Comparison of ENCODE assay signal across 33 cellular contexts in the genomic region with DNA sequence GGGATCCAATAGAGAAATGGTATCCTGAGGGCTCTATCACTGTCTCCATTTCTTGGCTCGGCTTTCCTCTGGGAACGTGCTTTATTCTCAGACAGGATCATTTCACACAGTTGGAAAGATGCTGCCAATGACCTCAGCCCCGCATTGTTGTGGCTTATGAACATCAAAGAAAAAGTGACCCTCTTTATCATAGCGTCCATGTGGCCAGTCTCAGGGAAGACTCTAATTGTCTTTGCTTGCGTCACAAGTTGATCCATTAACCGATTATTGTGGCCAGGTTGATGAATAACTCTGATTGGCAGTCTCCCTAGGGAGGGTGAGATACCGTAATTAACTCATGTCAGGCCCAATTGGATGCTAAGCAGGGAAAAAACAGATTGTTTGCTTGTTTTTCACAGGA. TPM values are rescaled to one million over a fixed set of nuclear protein-coding genes. Genes with fewer than 3 reads are reported as not detected.
DNase-seq lines count a peak whose midpoint lies in the region; ATAC-seq, FAIRE-seq and TF ChIP-seq lines count a peak whose summit lies in the region.
"Had no signal": no experiment of that assay in that cellular context is flagged by ENCODE, and none has a peak within 500 bp of the region (broad histone marks: within the 10 kb centered on the region; RNA-seq: fewer than 3 reads in every experiment).

No MANE protein-coding gene starts in this region.

- peaks cover 4% of the 10 kb centered on the region for H3K36me3 Mint-ChIP-seq in endodermal cell (ENCODE audit: low read depth)
- H3K36me3 Mint-ChIP-seq in activated CD4-positive, alpha-beta memory T cell treated with anti-CD3 and anti-CD28 coated beads for 36 hours, result no peaks in the 10 kb centered on the region
- H3K36me3 Mint-ChIP-seq in CD4-positive, alpha-beta T cell (ENCODE audit: low read depth), result no peaks in the 10 kb centered on the region
- H3K36me3 Mint-ChIP-seq: stimulated activated effector memory CD8-positive, alpha-beta T cell treated with anti-CD3 and anti-CD28 coated beads, Interleukin-12 subunit alpha, Interleukin-12 subunit beta, amount 100 ng/mL, for 72 hours had no signal

- H3K9me3 Mint-ChIP-seq in endodermal cell, result no peaks in the 10 kb centered on the region
- no peaks in the 10 kb centered on the region for H3K9me3 Mint-ChIP-seq in activated CD4-positive, alpha-beta memory T cell treated with anti-CD3 and anti-CD28 coated beads for 36 hours
- no peaks in the 10 kb centered on the region for H3K9me3 Mint-ChIP-seq in CD4-positive, alpha-beta T cell
- H3K9me3 Mint-ChIP-seq: activated T-cell treated with anti-CD3 and anti-CD28 coated beads, Interleukin-2, amount 50 U/mL, for 4 hours; stimulated activated effector memory CD8-positive, alpha-beta T cell treated with anti-CD3 and anti-CD28 coated beads, Interleukin-12 subunit alpha, Interleukin-12 subunit beta, amount 100 ng/mL, for 72 hours; T-helper 2 cell treated with Interferon-gamma antibody and Interleukin-4, amounts not matched to agents 5 μg/mL and 100 μg/mL, for 36 hours had no signal

- H3K27me3 ChIP-seq in endodermal cell (ENCODE audit: control insufficient read depth, insufficient read depth, low read length, poor library complexity, severe bottlenecking), result no peaks in the 10 kb centered on the region
- no peaks in the 10 kb centered on the region for H3K27me3 ChIP-seq in CD4-positive, alpha-beta T cell (ENCODE audit: control insufficient read depth, insufficient read depth, low read length)
- H3K27me3 ChIP-seq: adrenal gland, body of pancreas, right lobe of liver, upper lobe of left lung had no signal

- CTCF ChIA-PET in activated CD4-positive, alpha-beta memory T cell treated with anti-CD3 and anti-CD28 coated beads for 36 hours (lab: Charles Lee), result no interaction called here
- CTCF ChIA-PET in CD4-positive, alpha-beta T cell (lab: Charles Lee), result no interaction called here

- H3K27ac Mint-ChIP-seq in endodermal cell, result peak overlapping the region; percentile 91
- no peak overlapping the region for H3K27ac Mint-ChIP-seq in activated CD4-positive, alpha-beta memory T cell treated with anti-CD3 and anti-CD28 coated beads for 36 hours
- H3K27ac Mint-ChIP-seq in CD4-positive, alpha-beta T cell, result no peak overlapping the region
- H3K27ac Mint-ChIP-seq: stimulated activated effector memory CD8-positive, alpha-beta T cell treated with anti-CD3 and anti-CD28 coated beads, Interleukin-12 subunit alpha, Interleukin-12 subunit beta, amount 100 ng/mL, for 72 hours; T-helper 2 cell treated with Interferon-gamma antibody and Interleukin-4, amounts not matched to agents 5 μg/mL and 100 μg/mL, for 36 hours had no signal

- DNase-seq in D721Med (ENCODE audit: insufficient read length, low spot score) (no peak), NCI-H82 treated with DMSO at 0.1 percent for 48 hours (lab: John Stamatoyannopoulos, UW; ENCODE audit: unreplicated experiment) (peak; percentile 95), endodermal cell (no peak), mucosa of gallbladder (ENCODE audit: low spot score) (peak; percentile 24), GM13976 (ENCODE audit: low spot score) (no peak)
- no peak for DNase-seq in activated CD4-positive, alpha-beta memory T cell treated with anti-CD3 and anti-CD28 coated beads for 36 hours
- DNase-seq in CD4-positive, alpha-beta T cell, result no peak
- DNase-seq: activated CD4-positive, alpha-beta T cell treated with anti-CD3 and anti-CD28 coated beads for 4 hours; activated naive CD4-positive, alpha-beta T cell treated with Interleukin-2 at 50 U/mL for 16 hours; activated T-cell treated with anti-CD3 and anti-CD28 coated beads, Interleukin-2, amount 50 U/mL, for 4 hours; body of pancreas; DMS79; GF-D8; head of caudate nucleus; KG1; kidney; NCI-H1436; NCI-H2171 treated with DMSO at 0.1 percent for 48 hours; NCI-H510A treated with DMSO at 0.1 percent for 48 hours; right lobe of liver; stimulated activated CD4-positive, alpha-beta T cell treated with anti-CD3 and anti-CD28 coated beads, Interleukin-4, amount 100 ng/mL, for 24 hours; substantia nigra; upper lobe of left lung had no signal

- TF ChIP-seq CTCF in D721Med (IDR thresholded peaks at IDR 0.05; ENCODE audit: insufficient read depth, missing control alignments) (no peak), endodermal cell (conservative IDR thresholded peaks at IDR 0.05) (no peak), GM13976 (IDR thresholded peaks at IDR 0.05; ENCODE audit: borderline replicate concordance, control extremely low read depth, extremely low read depth, insufficient read depth, missing control alignments) (no peak)
- TF ChIP-seq CTCF in CD4-positive, alpha-beta T cell (IDR thresholded peaks at IDR 0.05), result no peak

- no peaks in the 10 kb centered on the region for H3K27me3 Mint-ChIP-seq in endodermal cell (ENCODE audit: insufficient read depth)
- H3K27me3 Mint-ChIP-seq in activated CD4-positive, alpha-beta memory T cell treated with anti-CD3 and anti-CD28 coated beads for 36 hours, result peaks cover 3% of the 10 kb centered on the region
- peaks cover 8% of the 10 kb centered on the region for H3K27me3 Mint-ChIP-seq in CD4-positive, alpha-beta T cell

- no peak for ATAC-seq in GM21619 (IDR thresholded peaks at IDR 0.05; ENCODE audit: unreplicated experiment)
- no peak for ATAC-seq in CD4-positive, alpha-beta T cell (ENCODE audit: poor library complexity)
- ATAC-seq: activated T-cell treated with anti-CD3 and anti-CD28 coated beads, Interleukin-2, amount 50 U/mL, for 4 hours; body of pancreas; HCT116; stimulated activated effector memory CD8-positive, alpha-beta T cell treated with anti-CD3 and anti-CD28 coated beads, Interleukin-12 subunit alpha, Interleukin-12 subunit beta, amount 100 ng/mL, for 72 hours had no signal

- no peak overlapping the region for H3K9ac ChIP-seq in endodermal cell (ENCODE audit: extremely low read depth, low read length, poor library complexity, severe bottlenecking)

- peaks cover 6% of the 10 kb centered on the region for H3K4me1 ChIP-seq in endodermal cell (ENCODE audit: control insufficient read depth, insufficient read depth, low read length)
- H3K4me1 ChIP-seq: adrenal gland had no signal

- no peak overlapping the region for H3K4me3 ChIP-seq in endodermal cell (ENCODE audit: low read length)
- H3K4me3 ChIP-seq: adrenal gland, body of pancreas, right lobe of liver, upper lobe of left lung had no signal

- intact Hi-C loops in activated CD4-positive, alpha-beta memory T cell treated with anti-CD3 and anti-CD28 coated beads for 36 hours (cut with micrococcal nuclease), result no loop called here
- intact Hi-C loops in CD4-positive, alpha-beta T cell (cut with DNase I, micrococcal nuclease), result no loop called here

- no peak overlapping the region for H3K4me3 Mint-ChIP-seq in endodermal cell
- H3K4me3 Mint-ChIP-seq in activated CD4-positive, alpha-beta memory T cell treated with anti-CD3 and anti-CD28 coated beads for 36 hours, result no peak overlapping the region
- H3K4me3 Mint-ChIP-seq in CD4-positive, alpha-beta T cell, result no peak overlapping the region
- H3K4me3 Mint-ChIP-seq: activated T-cell treated with anti-CD3 and anti-CD28 coated beads, Interleukin-2, amount 50 U/mL, for 4 hours; stimulated activated effector memory CD8-positive, alpha-beta T cell treated with anti-CD3 and anti-CD28 coated beads, Interleukin-12 subunit alpha, Interleukin-12 subunit beta, amount 100 ng/mL, for 72 hours; T-helper 2 cell treated with Interferon-gamma antibody and Interleukin-4, amounts not matched to agents 5 μg/mL and 100 μg/mL, for 36 hours had no signal

- FAIRE-seq in D721Med (lab: Jason Lieb, UNC), result peak; percentile 96
- FAIRE-seq: kidney had no signal

- POLR2A ChIA-PET in activated CD4-positive, alpha-beta memory T cell treated with anti-CD3 and anti-CD28 coated beads for 36 hours (lab: Charles Lee), result no interaction called here
- POLR2A ChIA-PET in CD4-positive, alpha-beta T cell (lab: Charles Lee), result no interaction called here

- H3K4me1 Mint-ChIP-seq in endodermal cell, result peaks cover 26% of the 10 kb centered on the region
- no peaks in the 10 kb centered on the region for H3K4me1 Mint-ChIP-seq in activated CD4-positive, alpha-beta memory T cell treated with anti-CD3 and anti-CD28 coated beads for 36 hours (ENCODE audit: low read depth)
- no peaks in the 10 kb centered on the region for H3K4me1 Mint-ChIP-seq in CD4-positive, alpha-beta T cell (ENCODE audit: low read depth)
- H3K4me1 Mint-ChIP-seq: stimulated activated effector memory CD8-positive, alpha-beta T cell treated with anti-CD3 and anti-CD28 coated beads, Interleukin-12 subunit alpha, Interleukin-12 subunit beta, amount 100 ng/mL, for 72 hours had no signal

- H3K36me3 ChIP-seq in endodermal cell (ENCODE audit: control insufficient read depth, insufficient read depth, low read length), result no peaks in the 10 kb centered on the region
- H3K36me3 ChIP-seq: adrenal gland, right lobe of liver, upper lobe of left lung had no signal

- H3K9me3 ChIP-seq in endodermal cell (ENCODE audit: control insufficient read depth, low read length), result no peaks in the 10 kb centered on the region
- no peaks in the 10 kb centered on the region for H3K9me3 ChIP-seq in CD4-positive, alpha-beta T cell (ENCODE audit: control insufficient read depth, low read length)
- H3K9me3 ChIP-seq: adrenal gland, body of pancreas, right lobe of liver, upper lobe of left lung had no signal

- WGBS in endodermal cell (ENCODE audit: insufficient coverage in 1 of 2, insufficient read length in 1 of 2), 2 experiments, result 72 to 74% methylated on average over 7 of the region's 7 CpGs

- H3K27ac ChIP-seq in endodermal cell (ENCODE audit: low read depth, low read length), result no peak overlapping the region
- H3K27ac ChIP-seq in CD4-positive, alpha-beta T cell (ENCODE audit: low read depth, low read length), result no peak overlapping the region
- H3K27ac ChIP-seq: adrenal gland, body of pancreas, right lobe of liver, upper lobe of left lung, VCaP had no signal

- in situ Hi-C loops in GM13976 (cut with MboI; ENCODE audit: low sequenced_read_pairs, unreplicated experiment), result no loop called here

RNA-seq across cellular contexts. Expression of a gene that starts 10.4 kb away (rescaled TPM):
- 100 to 1,000 TPM; 145 to 156 TPM for total RNA-seq in endodermal cell
- polyA plus RNA-seq in endodermal cell (2013, experiment 1 of 2), result 130 TPM
- 119 TPM for polyA plus RNA-seq in endodermal cell (2013, experiment 2 of 2)
- total RNA-seq in mucosa of gallbladder, result 72.8 TPM
- total RNA-seq in activated CD4-positive, alpha-beta memory T cell treated with anti-CD3 and anti-CD28 coated beads for 36 hours, result 10 to 100 TPM; 21.7 to 22.5 TPM
- 10 to 100 TPM; 15.7 to 16.5 TPM for total RNA-seq in CD4-positive, alpha-beta T cell

RNA-seq across cellular contexts. Expression of a gene that starts 26.0 kb away (rescaled TPM):
- total RNA-seq in endodermal cell (not detected), mucosa of gallbladder (0.40 TPM)
- polyA plus RNA-seq in endodermal cell (2013, experiment 1 of 2), result 0.18 TPM
- polyA plus RNA-seq in endodermal cell (2013, experiment 2 of 2), result not detected
- total RNA-seq in activated CD4-positive, alpha-beta memory T cell treated with anti-CD3 and anti-CD28 coated beads for 36 hours, result not detected
- not detected for total RNA-seq in CD4-positive, alpha-beta T cell
- total RNA-seq: activated T-cell treated with anti-CD3 and anti-CD28 coated beads, Interleukin-2, amount 50 U/mL, for 4 hours; lung microvascular endothelial cell had no signal
- polyA plus RNA-seq: BJ had no signal

RNA-seq across cellular contexts. Expression of a gene that starts 37.7 kb away (rescaled TPM):
- 1 to 10 TPM; 1.2 to 1.8 TPM for total RNA-seq in endodermal cell
- not detected for polyA plus RNA-seq in endodermal cell (2013, experiment 1 of 2)
- not detected for polyA plus RNA-seq in endodermal cell (2013, experiment 2 of 2)
- total RNA-seq in mucosa of gallbladder, result 0.12 TPM
- not detected for total RNA-seq in activated CD4-positive, alpha-beta memory T cell treated with anti-CD3 and anti-CD28 coated beads for 36 hours
- total RNA-seq in CD4-positive, alpha-beta T cell, result under 1 TPM; 0.49 to 0.50 TPM
- total RNA-seq: activated T-cell treated with anti-CD3 and anti-CD28 coated beads, Interleukin-2, amount 50 U/mL, for 4 hours; adrenal gland; chondrocyte; HT1080; kidney; lung microvascular endothelial cell; right lobe of liver; upper lobe of left lung had no signal

RNA-seq across cellular contexts. Expression of a gene that starts 52.4 kb away (rescaled TPM):
- total RNA-seq in endodermal cell, result under 1 TPM; 0.11 to 0.13 TPM
- polyA plus RNA-seq in endodermal cell (2013, experiment 1 of 2), result 0.07 TPM
- polyA plus RNA-seq in endodermal cell (2013, experiment 2 of 2), result not detected
- not detected for total RNA-seq in mucosa of gallbladder
- not detected for total RNA-seq in activated CD4-positive, alpha-beta memory T cell treated with anti-CD3 and anti-CD28 coated beads for 36 hours
- total RNA-seq in CD4-positive, alpha-beta T cell, result not detected
- total RNA-seq: activated T-cell treated with anti-CD3 and anti-CD28 coated beads, Interleukin-2, amount 50 U/mL, for 4 hours; HT1080; kidney; lung microvascular endothelial cell had no signal
- polyA plus RNA-seq: adrenal gland, BJ had no signal

Comparison
In these comparisons a context has a peak if more than half of its experiments do, and no peak if none do; other contexts are left out.
1. DNase-seq: peak in NCI-H82 treated with DMSO at 0.1 percent for 48 hours (single experiment) and mucosa of gallbladder (single experiment); none in D721Med (single experiment), endodermal cell (single experiment), GM13976 (single experiment), activated CD4-positive, alpha-beta memory T cell treated with anti-CD3 and anti-CD28 coated beads for 36 hours (single experiment) and CD4-positive, alpha-beta T cell (0 of 10).